14 cellular contexts compared by ENCODE assay signal in the genomic region with DNA sequence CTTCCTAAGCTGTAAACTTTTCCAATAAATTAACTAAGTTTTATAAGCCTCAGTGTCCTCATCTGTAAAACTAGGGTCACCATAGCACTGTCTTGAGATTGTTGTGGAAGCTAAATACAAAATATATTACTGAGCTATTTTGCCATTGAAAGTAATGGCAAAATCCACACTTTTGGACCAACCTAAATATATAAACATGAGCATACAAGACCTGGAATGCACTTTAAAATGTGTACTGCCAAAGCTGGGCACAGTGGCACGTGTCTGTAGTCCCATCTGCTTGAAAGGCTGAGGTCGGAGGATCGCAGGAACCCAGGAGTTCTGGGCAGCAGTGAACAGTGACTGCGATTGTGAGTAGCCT.
"Had no signal": no experiment of that assay in that cellular context is flagged by ENCODE, and none has a peak within 500 bp of the region (broad histone marks: within the 10 kb centered on the region; RNA-seq: fewer than 3 reads in every experiment).

No MANE protein-coding gene starts in this region.

- H3K36me3 ChIP-seq: heart left ventricle, left lung, lower lobe of right lung, right atrium auricular region had no signal

- H3K4me3 ChIP-seq: dorsolateral prefrontal cortex, heart left ventricle, left lung, lower lobe of right lung, right atrium auricular region had no signal

- H3K4me1 ChIP-seq: heart left ventricle, left lung, lower lobe of right lung, right atrium auricular region had no signal

- H3K27ac ChIP-seq: heart left ventricle, left lung, lower lobe of right lung, right atrium auricular region had no signal

- DNase-seq: cortex of kidney; dorsolateral prefrontal cortex; effector CD8-positive, alpha-beta T cell; heart left ventricle; hypothalamus; islet precursor cell; left lung; lower lobe of right lung; midbrain; naive thymus-derived CD8-positive, alpha-beta T cell; stimulated activated CD4-positive, alpha-beta T cell treated with anti-CD3 and anti-CD28 coated beads, Interleukin-12 subunit alpha, Interleukin-12 subunit beta, amount 100 ng/mL, for 4 hours; stimulated activated naive CD4-positive, alpha-beta T cell had no signal

- H3K9me3 ChIP-seq: heart left ventricle, left lung, lower lobe of right lung, right atrium auricular region had no signal

- ATAC-seq: esophagus mucosa; heart left ventricle; left lung; lower lobe of right lung; naive thymus-derived CD8-positive, alpha-beta T cell had no signal

- H3K27me3 ChIP-seq: dorsolateral prefrontal cortex, heart left ventricle, left lung, right atrium auricular region had no signal
